3 cellular contexts compared by ENCODE assay signal in genomic region chr5:6903934-6904333, GRCh38.
"Had no signal": no experiment of that assay in that cellular context is flagged by ENCODE, and none has a peak within 500 bp of the region (broad histone marks: within the 10 kb centered on the region; RNA-seq: fewer than 3 reads in every experiment).

No MANE protein-coding gene starts in this region.

- DNase-seq: GDM1, GF-D8 had no signal

- H3K4me3 ChIP-seq: GM12878 had no signal

- ATAC-seq: GM12878 had no signal
